16 cellular contexts compared by ENCODE assay signal in genomic region chr16:71778780-71779179, GRCh38. TPM values are rescaled to one million over a fixed set of nuclear protein-coding genes. Genes with fewer than 3 reads are reported as not detected.
A peak's percentile ranks its signal among the peaks of the same experiment; 100 is the strongest.
DNase-seq lines count a peak whose midpoint lies in the region; ATAC-seq and TF ChIP-seq lines count a peak whose summit lies in the region.
"Had no signal": no experiment of that assay in that cellular context is flagged by ENCODE, and none has a peak within 500 bp of the region (broad histone marks: within the 10 kb centered on the region; RNA-seq: fewer than 3 reads in every experiment).

No MANE protein-coding gene starts in this region.

- H3K9me3 Mint-ChIP-seq in activated CD8-positive, alpha-beta T cell treated with anti-CD3 and anti-CD28 coated beads, Interleukin-2, amount 10 ng/mL, durations not matched to agents 7 days and 5 days (ENCODE audit: insufficient read depth) = no peaks in the 10 kb centered on the region
- H3K9me3 Mint-ChIP-seq in activated CD8-positive, alpha-beta T cell treated with anti-CD3 and anti-CD28 coated beads for 36 hours = no peaks in the 10 kb centered on the region
- H3K9me3 Mint-ChIP-seq in WTC11 = no peaks in the 10 kb centered on the region

- POLR2A ChIA-PET in activated CD8-positive, alpha-beta T cell treated with anti-CD3 and anti-CD28 coated beads, Interleukin-2, amount 10 ng/mL, durations not matched to agents 7 days and 5 days (lab: Charles Lee) = no interaction called here
- POLR2A ChIA-PET in activated CD8-positive, alpha-beta T cell treated with anti-CD3 and anti-CD28 coated beads for 36 hours (lab: Charles Lee) = no interaction called here
- POLR2A ChIA-PET in WTC11 (lab: Charles Lee) = no interaction called here

- no peak overlapping the region for H3K4me3 ChIP-seq in lower lobe of right lung
- no peak overlapping the region for H3K4me3 ChIP-seq in upper lobe of right lung
- H3K4me3 ChIP-seq: BLaER1, HAP-1 had no signal

- no peak overlapping the region for H3K4me3 Mint-ChIP-seq in activated CD8-positive, alpha-beta T cell treated with anti-CD3 and anti-CD28 coated beads, Interleukin-2, amount 10 ng/mL, durations not matched to agents 7 days and 5 days
- no peak overlapping the region for H3K4me3 Mint-ChIP-seq in activated CD8-positive, alpha-beta T cell treated with anti-CD3 and anti-CD28 coated beads for 36 hours
- H3K4me3 Mint-ChIP-seq in WTC11 = no peak overlapping the region

- H3K36me3 ChIP-seq in lower lobe of right lung = peaks cover 34% of the 10 kb centered on the region
- H3K36me3 ChIP-seq in upper lobe of right lung = peaks cover 26% of the 10 kb centered on the region

- ATAC-seq in activated CD8-positive, alpha-beta T cell treated with anti-CD3 and anti-CD28 coated beads, Interleukin-2, amount 10 ng/mL, durations not matched to agents 7 days and 5 days = no peak
- ATAC-seq in activated CD8-positive, alpha-beta T cell treated with anti-CD3 and anti-CD28 coated beads for 36 hours = no peak
- no peak for ATAC-seq in WTC11
- ATAC-seq in lower lobe of right lung = peak; percentile 45 to 77
- ATAC-seq in upper lobe of right lung = peak; percentile 53
- no peak for ATAC-seq in GM19035 (IDR thresholded peaks at IDR 0.05; ENCODE audit: unreplicated experiment)
- ATAC-seq: Right ventricle myocardium inferior had no signal

- CTCF ChIA-PET in activated CD8-positive, alpha-beta T cell treated with anti-CD3 and anti-CD28 coated beads, Interleukin-2, amount 10 ng/mL, durations not matched to agents 7 days and 5 days (lab: Charles Lee) = interaction anchor here (0.7 to 1.3 kb wide), 2 partner anchors 11 to 183 kb away, joined by 3 read pairs; no protein-coding TSS in a partner anchor
- CTCF ChIA-PET in activated CD8-positive, alpha-beta T cell treated with anti-CD3 and anti-CD28 coated beads for 36 hours (lab: Charles Lee) = interaction anchor here (1.2 kb wide), 1 partner anchor 18 kb away, joined by 4 read pairs; no protein-coding TSS in a partner anchor
- CTCF ChIA-PET in WTC11 (lab: Charles Lee) = no interaction called here

- no peak overlapping the region for H3K27ac ChIP-seq in lower lobe of right lung
- no peak overlapping the region for H3K27ac ChIP-seq in upper lobe of right lung
- H3K27ac ChIP-seq: BLaER1, HL-60, KMS-11 had no signal

- H3K27me3 ChIP-seq in lower lobe of right lung (ENCODE audit: low read depth) (no peaks in the 10 kb centered on the region), upper lobe of right lung (no peaks in the 10 kb centered on the region)
- H3K27me3 ChIP-seq: BLaER1 had no signal

- TF ChIP-seq CTCF in activated CD8-positive, alpha-beta T cell treated with anti-CD3 and anti-CD28 coated beads for 36 hours (IDR thresholded peaks at IDR 0.05) = no peak
- TF ChIP-seq CTCF in WTC11 (IDR thresholded peaks at IDR 0.05) = no peak
- TF ChIP-seq CTCF in lower lobe of right lung (IDR thresholded peaks at IDR 0.05) = no peak
- TF ChIP-seq CTCF in upper lobe of right lung (IDR thresholded peaks at IDR 0.05) = no peak

- H3K9me3 ChIP-seq in lower lobe of right lung (no peaks in the 10 kb centered on the region), upper lobe of right lung (no peaks in the 10 kb centered on the region)
- H3K9me3 ChIP-seq: BLaER1, HAP-1 had no signal

- peaks cover 22% of the 10 kb centered on the region for H3K4me1 Mint-ChIP-seq in activated CD8-positive, alpha-beta T cell treated with anti-CD3 and anti-CD28 coated beads, Interleukin-2, amount 10 ng/mL, durations not matched to agents 7 days and 5 days (ENCODE audit: low read depth)
- peaks cover 30% of the 10 kb centered on the region for H3K4me1 Mint-ChIP-seq in activated CD8-positive, alpha-beta T cell treated with anti-CD3 and anti-CD28 coated beads for 36 hours (ENCODE audit: low read depth)
- H3K4me1 Mint-ChIP-seq in WTC11 = no peaks in the 10 kb centered on the region

- H3K4me1 ChIP-seq in lower lobe of right lung (peaks cover 20% of the 10 kb centered on the region), upper lobe of right lung (peaks cover 3% of the 10 kb centered on the region)

- no peak for DNase-seq in activated CD8-positive, alpha-beta T cell treated with anti-CD3 and anti-CD28 coated beads, Interleukin-2, amount 10 ng/mL, durations not matched to agents 7 days and 5 days
- DNase-seq in activated CD8-positive, alpha-beta T cell treated with anti-CD3 and anti-CD28 coated beads for 36 hours = no peak
- DNase-seq in WTC11 (ENCODE audit: low spot score) (no peak), lower lobe of right lung (no peak), upper lobe of right lung (no peak), iPS-NIHi11 (ENCODE audit: low spot score) (no peak)
- DNase-seq: DMS79, MV-4-11, NCI-H1694 treated with DMSO at 0.1 percent for 48 hours, NCI-H748 treated with DMSO at 0.1 percent for 48 hours had no signal

- peaks cover 21% of the 10 kb centered on the region for H3K36me3 Mint-ChIP-seq in activated CD8-positive, alpha-beta T cell treated with anti-CD3 and anti-CD28 coated beads, Interleukin-2, amount 10 ng/mL, durations not matched to agents 7 days and 5 days (ENCODE audit: low read depth)
- peaks cover 9% of the 10 kb centered on the region for H3K36me3 Mint-ChIP-seq in activated CD8-positive, alpha-beta T cell treated with anti-CD3 and anti-CD28 coated beads for 36 hours (ENCODE audit: low read depth)
- H3K36me3 Mint-ChIP-seq in WTC11 = peaks cover 8% of the 10 kb centered on the region

- intact Hi-C loops in activated CD8-positive, alpha-beta T cell treated with anti-CD3 and anti-CD28 coated beads for 36 hours (cut with micrococcal nuclease) = no loop called here
- intact Hi-C loops in lower lobe of right lung (cut with DNase I) (no loop called here), upper lobe of right lung (cut with DNase I) (no loop called here)

- no peaks in the 10 kb centered on the region for H3K27me3 Mint-ChIP-seq in activated CD8-positive, alpha-beta T cell treated with anti-CD3 and anti-CD28 coated beads, Interleukin-2, amount 10 ng/mL, durations not matched to agents 7 days and 5 days (ENCODE audit: low read depth)
- H3K27me3 Mint-ChIP-seq in activated CD8-positive, alpha-beta T cell treated with anti-CD3 and anti-CD28 coated beads for 36 hours = no peaks in the 10 kb centered on the region
- no peaks in the 10 kb centered on the region; the same call in 1 of the 2 replicates for H3K27me3 Mint-ChIP-seq in WTC11 (ENCODE audit: low read depth)

- H3K27ac Mint-ChIP-seq in activated CD8-positive, alpha-beta T cell treated with anti-CD3 and anti-CD28 coated beads, Interleukin-2, amount 10 ng/mL, durations not matched to agents 7 days and 5 days = peak overlapping the region; percentile 26
- H3K27ac Mint-ChIP-seq in activated CD8-positive, alpha-beta T cell treated with anti-CD3 and anti-CD28 coated beads for 36 hours = no peak overlapping the region
- peak overlapping the region; percentile 65 for H3K27ac Mint-ChIP-seq in WTC11

TF ChIP-seq in WTC11, 78 proteins besides CTCF, POLR2A, EP300 and RAD21 (continues in another document):
- TF ChIP-seq FOXK1 (CRISPR knock-in tag; IDR thresholded peaks at IDR 0.05) (no peak), NFE2L1 (CRISPR knock-in tag; IDR thresholded peaks at IDR 0.05) (no peak), ESRRA (CRISPR knock-in tag; IDR thresholded peaks at IDR 0.05; ENCODE audit: borderline replicate concordance) (no peak), JAZF1 (CRISPR knock-in tag; IDR thresholded peaks at IDR 0.05) (no peak), FOXP4 (CRISPR knock-in tag; IDR thresholded peaks at IDR 0.05) (no peak), ZNF138 (CRISPR knock-in tag; conservative IDR thresholded peaks at IDR 0.05) (no peak), E2F4 (CRISPR knock-in tag; IDR thresholded peaks at IDR 0.05; ENCODE audit: borderline replicate concordance, low read depth) (no peak)

RNA-seq across cellular contexts. Expression of gene AP1G1, which starts 29.9 kb away (rescaled TPM):
- 10 to 100 TPM; 74.9 to 77.4 TPM for total RNA-seq in activated CD8-positive, alpha-beta T cell treated with anti-CD3 and anti-CD28 coated beads, Interleukin-2, amount 10 ng/mL, durations not matched to agents 7 days and 5 days
- total RNA-seq in activated CD8-positive, alpha-beta T cell treated with anti-CD3 and anti-CD28 coated beads for 36 hours = 10 to 100 TPM; 53.9 to 57.4 TPM
- total RNA-seq in WTC11 (2021) = 67.9 to 74.5 TPM (median 72.4 TPM) in 3 replicates
- total RNA-seq in lower lobe of right lung = 78.9 TPM
- total RNA-seq in upper lobe of right lung = 90.0 TPM

RNA-seq across cellular contexts. Expression of gene PHLPP2, which starts 54.3 kb away (rescaled TPM):
- total RNA-seq in activated CD8-positive, alpha-beta T cell treated with anti-CD3 and anti-CD28 coated beads, Interleukin-2, amount 10 ng/mL, durations not matched to agents 7 days and 5 days = 1 to 10 TPM; 4.7 to 5.0 TPM
- 1 to 10 TPM; 7.2 to 7.4 TPM for total RNA-seq in activated CD8-positive, alpha-beta T cell treated with anti-CD3 and anti-CD28 coated beads for 36 hours
- total RNA-seq in WTC11 (2021) = 19.1 to 29.3 TPM (median 19.2 TPM) in 3 replicates
- total RNA-seq in lower lobe of right lung = 6.6 TPM
- 9.3 TPM for total RNA-seq in upper lobe of right lung

Comparison
In these comparisons a context has a peak if more than half of its experiments do, and no peak if none do; other contexts are left out.
1. ATAC-seq: peak in lower lobe of right lung (2 of 2) and upper lobe of right lung (single experiment); none in activated CD8-positive, alpha-beta T cell treated with anti-CD3 and anti-CD28 coated beads, Interleukin-2, amount 10 ng/mL, durations not matched to agents 7 days and 5 days (single experiment), activated CD8-positive, alpha-beta T cell treated with anti-CD3 and anti-CD28 coated beads for 36 hours (single experiment), WTC11 (single experiment) and GM19035 (single experiment).